8 cellular contexts compared by ENCODE assay signal in genomic region chr5:141703133-141703561, GRCh38. TPM values are rescaled to one million over a fixed set of nuclear protein-coding genes. Genes with fewer than 3 reads are reported as not detected.
DNase-seq lines count a peak whose midpoint lies in the region; ATAC-seq and TF ChIP-seq lines count a peak whose summit lies in the region.

No MANE protein-coding gene starts in this region.

- H2AFZ ChIP-seq in smooth muscle cell (ENCODE audit: low read depth), result no peak overlapping the region

- H3K4me1 Mint-ChIP-seq in T-helper 1 cell treated with Interleukin-12 subunit alpha and Interleukin-12 subunit beta and Interleukin-4 antibody, amounts not matched to agents 30 μg/mL and 1 μg/mL, for 36 hours (ENCODE audit: low read depth), result peaks cover 15% of the 10 kb centered on the region
- peaks cover 10% of the 10 kb centered on the region for H3K4me1 Mint-ChIP-seq in activated T-helper 2 cell treated with anti-CD3 and anti-CD28 coated beads, Interferon-gamma antibody, Interleukin-2, Interleukin-4, amounts not matched to agents 10 μg/mL and 5 μg/mL and 100 μg/mL, durations not matched to agents 14 hours and 24 hours and 36 hours (ENCODE audit: low read depth)

- no peak overlapping the region for H3K27ac ChIP-seq in smooth muscle cell (ENCODE audit: low read depth)

- H3K9me3 ChIP-seq in iPS-15b (ENCODE audit: control insufficient read depth, insufficient read depth, low read length) (no peaks in the 10 kb centered on the region), smooth muscle cell (replicated peaks; ENCODE audit: low read depth) (no peaks in the 10 kb centered on the region)

- intact Hi-C loops in activated T-helper 2 cell treated with anti-CD3 and anti-CD28 coated beads, Interferon-gamma antibody, Interleukin-2, Interleukin-4, amounts not matched to agents 10 μg/mL and 5 μg/mL and 100 μg/mL, durations not matched to agents 14 hours and 24 hours and 36 hours (cut with micrococcal nuclease), result no loop called here

- peak overlapping the region; percentile 72 for H3K4me3 Mint-ChIP-seq in T-helper 1 cell treated with Interleukin-12 subunit alpha and Interleukin-12 subunit beta and Interleukin-4 antibody, amounts not matched to agents 30 μg/mL and 1 μg/mL, for 36 hours
- H3K4me3 Mint-ChIP-seq in activated T-helper 2 cell treated with anti-CD3 and anti-CD28 coated beads, Interferon-gamma antibody, Interleukin-2, Interleukin-4, amounts not matched to agents 10 μg/mL and 5 μg/mL and 100 μg/mL, durations not matched to agents 14 hours and 24 hours and 36 hours (ENCODE audit: low read depth), result peak overlapping the region; percentile 67

- TF ChIP-seq CTCF in smooth muscle cell (IDR thresholded peaks at IDR 0.05; ENCODE audit: borderline replicate concordance, insufficient read depth, poor library complexity, severe bottlenecking), result no peak

- peaks cover 38% of the 10 kb centered on the region for H3K27me3 Mint-ChIP-seq in T-helper 1 cell treated with Interleukin-12 subunit alpha and Interleukin-12 subunit beta and Interleukin-4 antibody, amounts not matched to agents 30 μg/mL and 1 μg/mL, for 36 hours (ENCODE audit: low read depth)
- peaks cover 33% of the 10 kb centered on the region for H3K27me3 Mint-ChIP-seq in activated T-helper 2 cell treated with anti-CD3 and anti-CD28 coated beads, Interferon-gamma antibody, Interleukin-2, Interleukin-4, amounts not matched to agents 10 μg/mL and 5 μg/mL and 100 μg/mL, durations not matched to agents 14 hours and 24 hours and 36 hours (ENCODE audit: low read depth)

- no peaks in the 10 kb centered on the region for H3F3A ChIP-seq in smooth muscle cell (ENCODE audit: low read depth)

- H3K4me1 ChIP-seq in iPS-15b (ENCODE audit: control insufficient read depth, insufficient read depth, low read length) (peaks cover 3% of the 10 kb centered on the region), smooth muscle cell (ENCODE audit: low read depth) (peaks cover 5% of the 10 kb centered on the region)

- H3K27me3 ChIP-seq in iPS-15b (ENCODE audit: control insufficient read depth, insufficient read depth, low read length) (peaks cover 75% of the 10 kb centered on the region), smooth muscle cell (ENCODE audit: low read depth) (peaks cover 71% of the 10 kb centered on the region)

- DNase-seq in T-helper 1 cell (no peak), smooth muscle cell (lab: John Stamatoyannopoulos, UW; ENCODE audit: unreplicated experiment) (no peak), AG08395 (ENCODE audit: low spot score) (no peak)
- no peak for DNase-seq in activated T-helper 2 cell treated with anti-CD3 and anti-CD28 coated beads, Interferon-gamma antibody, Interleukin-2, Interleukin-4, amounts not matched to agents 10 μg/mL and 5 μg/mL and 100 μg/mL, durations not matched to agents 14 hours and 24 hours and 36 hours (ENCODE audit: low spot score)

- H3K4me2 ChIP-seq in smooth muscle cell, result peak overlapping the region; percentile 97

- H3K4me3 ChIP-seq in iPS-15b (ENCODE audit: low read depth, low read length) (peak overlapping the region; percentile 81), smooth muscle cell (peak overlapping the region; percentile 61)

- no peaks in the 10 kb centered on the region for H3K36me3 Mint-ChIP-seq in T-helper 1 cell treated with Interleukin-12 subunit alpha and Interleukin-12 subunit beta and Interleukin-4 antibody, amounts not matched to agents 30 μg/mL and 1 μg/mL, for 36 hours (ENCODE audit: low read depth)
- no peaks in the 10 kb centered on the region for H3K36me3 Mint-ChIP-seq in activated T-helper 2 cell treated with anti-CD3 and anti-CD28 coated beads, Interferon-gamma antibody, Interleukin-2, Interleukin-4, amounts not matched to agents 10 μg/mL and 5 μg/mL and 100 μg/mL, durations not matched to agents 14 hours and 24 hours and 36 hours (ENCODE audit: low read depth)

- no peaks in the 10 kb centered on the region for H3K36me3 ChIP-seq in iPS-15b (ENCODE audit: control insufficient read depth, insufficient read depth, low read length)
- no peaks in the 10 kb centered on the region for H3K36me3 ChIP-seq in smooth muscle cell (ENCODE audit: low read depth)

- 12% methylated on average over 16 of the region's 16 CpGs for WGBS in smooth muscle cell (ENCODE audit: low lambda C conversion rate)

- no peaks in the 10 kb centered on the region for H3K79me2 ChIP-seq in smooth muscle cell (ENCODE audit: low read depth)

- H3K27ac Mint-ChIP-seq in T-helper 1 cell treated with Interleukin-12 subunit alpha and Interleukin-12 subunit beta and Interleukin-4 antibody, amounts not matched to agents 30 μg/mL and 1 μg/mL, for 36 hours, result no peak overlapping the region
- H3K27ac Mint-ChIP-seq in activated T-helper 2 cell treated with anti-CD3 and anti-CD28 coated beads, Interferon-gamma antibody, Interleukin-2, Interleukin-4, amounts not matched to agents 10 μg/mL and 5 μg/mL and 100 μg/mL, durations not matched to agents 14 hours and 24 hours and 36 hours, result no peak overlapping the region

- ATAC-seq in HG02759 (IDR thresholded peaks at IDR 0.05; ENCODE audit: unreplicated experiment) (no peak), GM18868 (IDR thresholded peaks at IDR 0.05; ENCODE audit: unreplicated experiment) (no peak)

- H4K20me1 ChIP-seq in smooth muscle cell (ENCODE audit: low read depth), result no peaks in the 10 kb centered on the region

- H3K9ac ChIP-seq in iPS-15b (ENCODE audit: low read depth, low read length) (no peak overlapping the region), smooth muscle cell (ENCODE audit: low read depth) (no peak overlapping the region)

- no peaks in the 10 kb centered on the region for H3K9me3 Mint-ChIP-seq in T-helper 1 cell treated with Interleukin-12 subunit alpha and Interleukin-12 subunit beta and Interleukin-4 antibody, amounts not matched to agents 30 μg/mL and 1 μg/mL, for 36 hours
- H3K9me3 Mint-ChIP-seq in activated T-helper 2 cell treated with anti-CD3 and anti-CD28 coated beads, Interferon-gamma antibody, Interleukin-2, Interleukin-4, amounts not matched to agents 10 μg/mL and 5 μg/mL and 100 μg/mL, durations not matched to agents 14 hours and 24 hours and 36 hours, result no peaks in the 10 kb centered on the region

RNA-seq across cellular contexts. Expression of gene ARAP3, which starts 21.1 kb away (rescaled TPM):
- total RNA-seq in activated T-helper 2 cell treated with anti-CD3 and anti-CD28 coated beads, Interferon-gamma antibody, Interleukin-2, Interleukin-4, amounts not matched to agents 10 μg/mL and 5 μg/mL and 100 μg/mL, durations not matched to agents 14 hours and 24 hours and 36 hours, result 9.9 and 10.5 TPM in 2 replicates
- 4.7 and 9.4 TPM in 2 replicates for total RNA-seq in smooth muscle cell
- polyA plus RNA-seq in smooth muscle cell, result 11.1 and 12.9 TPM in 2 replicates

RNA-seq across cellular contexts. Expression of gene FCHSD1, which starts 51.9 kb away (rescaled TPM):
- total RNA-seq in activated T-helper 2 cell treated with anti-CD3 and anti-CD28 coated beads, Interferon-gamma antibody, Interleukin-2, Interleukin-4, amounts not matched to agents 10 μg/mL and 5 μg/mL and 100 μg/mL, durations not matched to agents 14 hours and 24 hours and 36 hours, result 37.4 and 42.8 TPM in 2 replicates
- 15.6 and 16.4 TPM in 2 replicates for total RNA-seq in smooth muscle cell
- 15.7 and 35.8 TPM in 2 replicates for polyA plus RNA-seq in smooth muscle cell
